ENCODE assay signal across 15 cellular contexts in genomic region chr5:73823508-73823925, GRCh38.
DNase-seq lines count a peak whose midpoint lies in the region; ATAC-seq and TF ChIP-seq lines count a peak whose summit lies in the region.
"Had no signal": no experiment of that assay in that cellular context is flagged by ENCODE, and none has a peak within 500 bp of the region (broad histone marks: within the 10 kb centered on the region; RNA-seq: fewer than 3 reads in every experiment).

No MANE protein-coding gene starts in this region.

- WGBS in GM23248 (ENCODE audit: low coverage in 1 of 2, low lambda C conversion rate in 2 of 2, missing lambda C conversion rate in 2 of 2), 2 experiments, result 94 to 97% methylated on average over 1 of the region's 1 CpG
- 93% methylated on average over 1 of the region's 1 CpG for WGBS in liver
- WGBS in heart right ventricle, 2 donors, result 93 to 95% methylated on average over 1 of the region's 1 CpG
- 58 to 67% methylated on average over 1 of the region's 1 CpG for WGBS in upper lobe of left lung, 2 donors
- WGBS in psoas muscle, 3 donors, result 92 to 94% (median 94%) methylated on average over 1 of the region's 1 CpG
- no CpG with 5 or more reads among the region's 1 CpG for WGBS in trophoblast cell (ENCODE audit: extremely low coverage, insufficient coverage, insufficient read length)

- no peak overlapping the region for H3K4me3 ChIP-seq in AG04449 (ENCODE audit: low read depth, low read length)
- H3K4me3 ChIP-seq in GM23248, result no peak overlapping the region
- H3K4me3 ChIP-seq in brain microvascular endothelial cell (ENCODE audit: low read depth, low read length), result no peak overlapping the region
- H3K4me3 ChIP-seq in liver (ENCODE audit: low read depth in 1 of 3, low read length in 3 of 3), result no peak overlapping the region
- no peak overlapping the region for H3K4me3 ChIP-seq in heart right ventricle
- no peak overlapping the region for H3K4me3 ChIP-seq in upper lobe of left lung
- no peak overlapping the region for H3K4me3 ChIP-seq in psoas muscle
- H3K4me3 ChIP-seq in trophoblast cell (ENCODE audit: low read depth, low read length), result no peak overlapping the region
- H3K4me3 ChIP-seq: heart left ventricle, ovary, uterus had no signal

- H3K27ac ChIP-seq in GM23248, result peak overlapping the region; percentile 31
- peak overlapping the region; percentile 52 for H3K27ac ChIP-seq in brain microvascular endothelial cell
- H3K27ac ChIP-seq in liver (ENCODE audit: low read depth in 1 of 2, low read length in 2 of 2), result no peak overlapping the region
- no peak overlapping the region for H3K27ac ChIP-seq in heart right ventricle
- peak overlapping the region in 1 of 4 donors; percentile 7 for H3K27ac ChIP-seq in upper lobe of left lung
- no peak overlapping the region for H3K27ac ChIP-seq in psoas muscle
- H3K27ac ChIP-seq in trophoblast cell (ENCODE audit: low read depth, low read length), result no peak overlapping the region
- H3K27ac ChIP-seq: heart left ventricle, uterus had no signal

- H4K8ac ChIP-seq in trophoblast cell (ENCODE audit: low read depth, low read length), result no peak overlapping the region

- in situ Hi-C loops in GM23248 (cut with MboI) (no loop called here), brain microvascular endothelial cell (cut with HindIII; ENCODE audit: low pct_ligation_motif_present, low sequenced_read_pairs) (no loop called here)

- H3F3A ChIP-seq in GM23248 (ENCODE audit: insufficient read depth), result peaks cover 49% of the 10 kb centered on the region

- no peaks in the 10 kb centered on the region for H3K9me2 ChIP-seq in GM23248 (ENCODE audit: insufficient read depth)

- TF ChIP-seq RAD21 in liver (IDR thresholded peaks at IDR 0.05), result no peak

- DNase-seq in AG04449 (ENCODE audit: low read depth, low spot score) (peak; percentile 45), GM23248 (peak; percentile 42), brain microvascular endothelial cell (peak; percentile 70), heart right ventricle (no peak), upper lobe of left lung (no peak), psoas muscle (no peak), trophoblast cell (no peak)
- DNase-seq: AML-193, aorta, heart left ventricle, NCI-H446, ovary, uterus had no signal

- H2AFZ ChIP-seq in GM23248, result no peak overlapping the region
- no peak overlapping the region for H2AFZ ChIP-seq in trophoblast cell (ENCODE audit: insufficient read depth, low read length, poor library complexity)

- H4K20me1 ChIP-seq in GM23248 (ENCODE audit: insufficient read depth), result no peaks in the 10 kb centered on the region

- H3K79me2 ChIP-seq in GM23248 (ENCODE audit: insufficient read depth) (no peaks in the 10 kb centered on the region), trophoblast cell (ENCODE audit: control insufficient read depth, insufficient read depth, low read length, poor library complexity) (no peaks in the 10 kb centered on the region)

- CTCF ChIA-PET in AG04449 (lab: Yijun Ruan, JAX), result interaction anchor here (1.1 to 3.2 kb wide), 4 partner anchors 9 to 287 kb away, joined by 3 to 14 read pairs (median 4); no protein-coding TSS in a partner anchor

- peak overlapping the region; percentile 12 for H3K4me2 ChIP-seq in GM23248 (ENCODE audit: unreplicated experiment)
- H3K4me2 ChIP-seq in trophoblast cell (ENCODE audit: low read length), result no peak overlapping the region

- no peak overlapping the region for H4K12ac ChIP-seq in trophoblast cell (ENCODE audit: low read depth, low read length)

- H2BK12ac ChIP-seq in trophoblast cell (ENCODE audit: low read length), result no peak overlapping the region

- POLR2A ChIA-PET in AG04449 (lab: Yijun Ruan, JAX), result no interaction called here

- H3K9ac ChIP-seq in GM23248 (no peak overlapping the region), liver (ENCODE audit: low read depth in 1 of 2, low read length in 2 of 2) (no peak overlapping the region), trophoblast cell (ENCODE audit: low read length) (no peak overlapping the region)

- no peak overlapping the region for H3K4ac ChIP-seq in trophoblast cell (ENCODE audit: low read depth, low read length)

- TF ChIP-seq CTCF in AG04449 (IDR thresholded peaks at IDR 0.05; ENCODE audit: insufficient read depth, low read length, missing control alignments), result no peak
- TF ChIP-seq CTCF in brain microvascular endothelial cell (IDR thresholded peaks at IDR 0.05; ENCODE audit: low read depth, low read length, missing control alignments), result no peak
- TF ChIP-seq CTCF in liver (IDR thresholded peaks at IDR 0.05; ENCODE audit: low read depth, low read length, missing input control), result no peak
- no peak for TF ChIP-seq CTCF in heart right ventricle (IDR thresholded peaks at IDR 0.05)
- no peak for TF ChIP-seq CTCF in upper lobe of left lung (IDR thresholded peaks at IDR 0.05)
- TF ChIP-seq CTCF in psoas muscle (IDR thresholded peaks at IDR 0.05), result no peak

- no peak overlapping the region for H4K91ac ChIP-seq in trophoblast cell (ENCODE audit: low read depth, low read length)

- H2BK5ac ChIP-seq in trophoblast cell (ENCODE audit: low read depth, low read length, poor library complexity), result no peak overlapping the region

- peaks cover 76% of the 10 kb centered on the region for H3K4me1 ChIP-seq in GM23248 (ENCODE audit: insufficient read depth)
- H3K4me1 ChIP-seq in liver (ENCODE audit: control insufficient read depth in 4 of 4, insufficient read depth in 4 of 4, low read length in 3 of 4), result no peaks in the 10 kb centered on the region
- H3K4me1 ChIP-seq in heart right ventricle, result peaks cover 0 to 4% (median 0%) of the 10 kb centered on the region in 9 donors
- peaks cover 0 to 22% (median 13%) of the 10 kb centered on the region in 4 donors for H3K4me1 ChIP-seq in upper lobe of left lung
- H3K4me1 ChIP-seq in psoas muscle, result no peaks in the 10 kb centered on the region
- no peaks in the 10 kb centered on the region for H3K4me1 ChIP-seq in trophoblast cell (ENCODE audit: control insufficient read depth in 1 of 2, insufficient read depth in 2 of 2, low read length in 2 of 2)

- no peaks in the 10 kb centered on the region for H3K27me3 ChIP-seq in GM23248 (replicated peaks; ENCODE audit: insufficient read depth)
- no peaks in the 10 kb centered on the region for H3K27me3 ChIP-seq in brain microvascular endothelial cell (replicated peaks)
- H3K27me3 ChIP-seq in liver (ENCODE audit: control insufficient read depth in 4 of 4, insufficient read depth in 4 of 4, low read length in 3 of 4), result no peaks in the 10 kb centered on the region
- no peaks in the 10 kb centered on the region for H3K27me3 ChIP-seq in heart right ventricle
- H3K27me3 ChIP-seq in upper lobe of left lung, result no peaks in the 10 kb centered on the region
- H3K27me3 ChIP-seq in psoas muscle (ENCODE audit: insufficient read depth in 3 of 3, low read length in 2 of 3), result no peaks in the 10 kb centered on the region
- H3K27me3 ChIP-seq in trophoblast cell (ENCODE audit: insufficient read depth, low read length), result no peaks in the 10 kb centered on the region
- H3K27me3 ChIP-seq: heart left ventricle, ovary, uterus had no signal

- ATAC-seq in heart right ventricle (no peak), upper lobe of left lung (ENCODE audit: low FRiP score in 2 of 2) (no peak), psoas muscle (no peak)
- ATAC-seq: activated T-helper 17 cell treated with anti-CD3 and anti-CD28 coated beads, Interleukin-2, amount 50 U/mL, for 72 hours; heart left ventricle had no signal

- H3K36me3 ChIP-seq in GM23248 (ENCODE audit: low read depth), result no peaks in the 10 kb centered on the region
- H3K36me3 ChIP-seq in brain microvascular endothelial cell (replicated peaks), result no peaks in the 10 kb centered on the region
- no peaks in the 10 kb centered on the region for H3K36me3 ChIP-seq in liver (ENCODE audit: control insufficient read depth in 4 of 4, insufficient read depth in 3 of 4, low read depth in 1 of 4, low read length in 3 of 4)
- H3K36me3 ChIP-seq in heart right ventricle, result no peaks in the 10 kb centered on the region
- no peaks in the 10 kb centered on the region for H3K36me3 ChIP-seq in upper lobe of left lung
- H3K36me3 ChIP-seq in psoas muscle (ENCODE audit: insufficient read depth in 1 of 2, low read depth in 1 of 2), result no peaks in the 10 kb centered on the region
- no peaks in the 10 kb centered on the region for H3K36me3 ChIP-seq in trophoblast cell (ENCODE audit: control insufficient read depth in 1 of 2, insufficient read depth in 2 of 2, low read length in 2 of 2)
- H3K36me3 ChIP-seq: heart left ventricle, ovary, uterus had no signal

- H3K23ac ChIP-seq in trophoblast cell (ENCODE audit: low read length), result no peak overlapping the region

- no peaks in the 10 kb centered on the region for H3K9me3 ChIP-seq in GM23248 (ENCODE audit: low read depth)
- no peaks in the 10 kb centered on the region for H3K9me3 ChIP-seq in liver (ENCODE audit: control insufficient read depth in 4 of 4, low read length in 3 of 4)
- H3K9me3 ChIP-seq in heart right ventricle, result no peaks in the 10 kb centered on the region
- H3K9me3 ChIP-seq in upper lobe of left lung, result no peaks in the 10 kb centered on the region
- no peaks in the 10 kb centered on the region for H3K9me3 ChIP-seq in psoas muscle
- peaks cover 2% of the 10 kb centered on the region for H3K9me3 ChIP-seq in trophoblast cell (ENCODE audit: insufficient read depth, low read depth, low read length)
- H3K9me3 ChIP-seq: heart left ventricle, ovary, uterus had no signal

- TF ChIP-seq EP300 in upper lobe of left lung (IDR thresholded peaks at IDR 0.05), result no peak

- no peak overlapping the region for H3K18ac ChIP-seq in trophoblast cell (ENCODE audit: low read length)

- no peak for TF ChIP-seq POLR2A in upper lobe of left lung (IDR thresholded peaks at IDR 0.05)

- H3K14ac ChIP-seq in trophoblast cell (ENCODE audit: low read length), result no peak overlapping the region

- H3K79me1 ChIP-seq in trophoblast cell (ENCODE audit: low read length), result no peaks in the 10 kb centered on the region

- H2AK5ac ChIP-seq in trophoblast cell (ENCODE audit: low read length), result no peak overlapping the region

- H2BK120ac ChIP-seq in trophoblast cell (ENCODE audit: insufficient read depth, low read length, poor library complexity), result no peak overlapping the region

- intact Hi-C loops in heart right ventricle (cut with DNase I) (no loop called here), psoas muscle (cut with DNase I) (no loop called here)

TF ChIP-seq in liver, 16 proteins besides CTCF, POLR2A, EP300 and RAD21:
- no peak for TF ChIP-seq SP1 (IDR thresholded peaks at IDR 0.05)
- TF ChIP-seq HNF4A (conservative IDR thresholded peaks at IDR 0.05), result peak in 1 of 2 donors; percentile 68
- TF ChIP-seq HNF4G (IDR thresholded peaks at IDR 0.05), result peak; percentile 17

Comparison
In these comparisons a context has a peak if more than half of its experiments do, and no peak if none do; other contexts are left out.
1. DNase-seq: peak in AG04449 (single experiment), GM23248 (single experiment) and brain microvascular endothelial cell (single experiment); none in heart right ventricle (0 of 2), upper lobe of left lung (0 of 2), psoas muscle (0 of 2) and trophoblast cell (0 of 2).
2. H3K27ac ChIP-seq: peak in GM23248 (single experiment) and brain microvascular endothelial cell (single experiment); none in liver (0 of 2), heart right ventricle (0 of 10), psoas muscle (single experiment) and trophoblast cell (single experiment).